Comparison of ENCODE assay signal across 37 cellular contexts in genomic region chr12:24643120-24644119, GRCh38.
"Had no signal": no experiment of that assay in that cellular context is flagged by ENCODE, and none has a peak within 500 bp of the region (broad histone marks: within the 10 kb centered on the region; RNA-seq: fewer than 3 reads in every experiment).

No MANE protein-coding gene starts in this region.

- H3K27me3 Mint-ChIP-seq: activated B cell treated with CpG ODN at 0.5 μM for 24 hours; activated CD4-positive, alpha-beta memory T cell treated with anti-CD3 and anti-CD28 coated beads for 36 hours; activated naive CD8-positive, alpha-beta T cell treated with anti-CD3 and anti-CD28 coated beads, Interleukin-2, amount 10 ng/mL, durations not matched to agents 7 days and 5 days had no signal

- DNase-seq: activated B cell treated with CpG ODN at 0.5 μM for 24 hours; activated CD4-positive, alpha-beta memory T cell treated with anti-CD3 and anti-CD28 coated beads for 36 hours; activated CD4-positive, alpha-beta T cell treated with anti-CD3 and anti-CD28 coated beads for 4 hours; activated CD4-positive, alpha-beta T cell treated with anti-CD3 and anti-CD28 coated beads, Interleukin-2, amount 50 U/mL, for 1 hour; activated CD4-positive, CD25-positive, alpha-beta regulatory T cell treated with anti-CD3 and anti-CD28 coated beads, Interleukin-2, amount 50 U/mL, for 72 hours; activated CD8-positive, alpha-beta memory T cell treated with anti-CD3 and anti-CD28 coated beads, Interleukin-2, amount 50 U/mL, for 4 hours; activated effector memory CD4-positive, alpha-beta T cell treated with Interleukin-2 at 50 U/mL for 16 hours; activated naive CD4-positive, alpha-beta T cell treated with anti-CD3 and anti-CD28 coated beads, Interleukin-2, amount 50 U/mL, for 16 hours; activated naive CD8-positive, alpha-beta T cell treated with anti-CD3 and anti-CD28 coated beads, Interleukin-2, amount 10 ng/mL, durations not matched to agents 7 days and 5 days; activated T-cell treated with anti-CD3 and anti-CD28 coated beads for 4 hours; activated T-cell treated with anti-CD3 and anti-CD28 coated beads, Interleukin-2, amount 50 U/mL, for 4 hours; body of pancreas; caudate nucleus; cerebellar nuclear complex; NCI-H1092 treated with DMSO at 0.1 percent for 48 hours; NCI-H1417; NCI-H146; NCI-H187; NCI-H2029 treated with DMSO at 0.1 percent for 48 hours; NCI-H2107; NCI-H2171; NCI-H510A; NCI-H526; NCI-H748 treated with DMSO at 0.1 percent for 48 hours; NK-92 treated with Interleukin-12 subunit alpha and Interleukin-12 subunit beta, amount 100 ng/mL, for 24 hours; PC-9; SIG-M5; T-helper 1 cell; T-helper 2 cell; T-helper 9 cell had no signal

- H3K4me1 Mint-ChIP-seq: activated naive CD8-positive, alpha-beta T cell treated with anti-CD3 and anti-CD28 coated beads, Interleukin-2, amount 10 ng/mL, durations not matched to agents 7 days and 5 days had no signal

- H3K4me2 ChIP-seq: KMS-11, PC-9 had no signal

- H3K27ac ChIP-seq: body of pancreas, breast epithelium, KMS-11, PC-9, RWPE1, VCaP had no signal

- H3K4me3 ChIP-seq: body of pancreas, breast epithelium, PC-9 had no signal

- H3K36me3 Mint-ChIP-seq: activated CD4-positive, alpha-beta memory T cell treated with anti-CD3 and anti-CD28 coated beads for 36 hours; activated naive CD8-positive, alpha-beta T cell treated with anti-CD3 and anti-CD28 coated beads, Interleukin-2, amount 10 ng/mL, durations not matched to agents 7 days and 5 days had no signal

- H3K27me3 ChIP-seq: body of pancreas, breast epithelium had no signal

- H3K4me1 ChIP-seq: body of pancreas, breast epithelium had no signal

- H3K9ac ChIP-seq: KMS-11 had no signal

- H3K9me3 Mint-ChIP-seq: activated B cell treated with CpG ODN at 0.5 μM for 24 hours; activated naive CD8-positive, alpha-beta T cell treated with anti-CD3 and anti-CD28 coated beads, Interleukin-2, amount 10 ng/mL, durations not matched to agents 7 days and 5 days; activated T-helper 1 cell treated with anti-CD3 and anti-CD28 coated beads, Interleukin-12 subunit alpha, Interleukin-12 subunit beta, Interleukin-2, Interleukin-4 antibody, amounts not matched to agents 30 ng/mL and 10 ng/mL and 1 ng/mL, durations not matched to agents 14 hours and 24 hours and 36 hours had no signal

- H2AFZ ChIP-seq: PC-9 had no signal

- ATAC-seq: activated T-cell treated with anti-CD3 and anti-CD28 coated beads, Interleukin-2, amount 50 U/mL, for 4 hours; body of pancreas; Right ventricle myocardium inferior; SK-N-SH treated with all-trans-retinoic acid at 6 μM for 48 hours had no signal

- H3K4me3 Mint-ChIP-seq: activated B cell treated with CpG ODN at 0.5 μM for 24 hours; activated CD4-positive, alpha-beta memory T cell treated with anti-CD3 and anti-CD28 coated beads for 36 hours; activated naive CD8-positive, alpha-beta T cell treated with anti-CD3 and anti-CD28 coated beads, Interleukin-2, amount 10 ng/mL, durations not matched to agents 7 days and 5 days; activated T-cell treated with anti-CD3 and anti-CD28 coated beads, Interleukin-2, amount 50 U/mL, for 4 hours; activated T-helper 1 cell treated with anti-CD3 and anti-CD28 coated beads, Interleukin-12 subunit alpha, Interleukin-12 subunit beta, Interleukin-2, Interleukin-4 antibody, amounts not matched to agents 30 ng/mL and 10 ng/mL and 1 ng/mL, durations not matched to agents 14 hours and 24 hours and 36 hours had no signal

- H3K9me3 ChIP-seq: body of pancreas, breast epithelium had no signal

- H3K36me3 ChIP-seq: breast epithelium had no signal

- H3K27ac Mint-ChIP-seq: activated B cell treated with CpG ODN at 0.5 μM for 24 hours; activated CD4-positive, alpha-beta memory T cell treated with anti-CD3 and anti-CD28 coated beads for 36 hours; activated naive CD8-positive, alpha-beta T cell treated with anti-CD3 and anti-CD28 coated beads, Interleukin-2, amount 10 ng/mL, durations not matched to agents 7 days and 5 days; activated T-helper 1 cell treated with anti-CD3 and anti-CD28 coated beads, Interleukin-12 subunit alpha, Interleukin-12 subunit beta, Interleukin-2, Interleukin-4 antibody, amounts not matched to agents 30 ng/mL and 10 ng/mL and 1 ng/mL, durations not matched to agents 14 hours and 24 hours and 36 hours had no signal
